ENCODE assay signal across 1 cellular context in genomic region chr5:125198270-125198974, GRCh38.
TF ChIP-seq lines count a peak whose summit lies in the region.

No MANE protein-coding gene starts in this region.

TF ChIP-seq in HepG2, 621 proteins besides CTCF, POLR2A, EP300 and RAD21 (continued from another document):
- TF ChIP-seq ZNF407 (CRISPR knock-in tag; IDR thresholded peaks at IDR 0.05; ENCODE audit: not compliant biosample characterization) (no peak), SATB2 (CRISPR knock-in tag; IDR thresholded peaks at IDR 0.05) (no peak), ZNF432 (CRISPR knock-in tag; IDR thresholded peaks at IDR 0.05; ENCODE audit: borderline replicate concordance) (no peak), ZBTB7B (CRISPR knock-in tag; IDR thresholded peaks at IDR 0.05) (no peak), ZNF687 (CRISPR knock-in tag; IDR thresholded peaks at IDR 0.05) (no peak), HOXA3 (CRISPR knock-in tag; IDR thresholded peaks at IDR 0.05) (no peak)
TF ChIP-seq in HepG2: peak in this region for 0.
